Comparison of ENCODE assay signal across 8 cellular contexts in the genomic region with DNA sequence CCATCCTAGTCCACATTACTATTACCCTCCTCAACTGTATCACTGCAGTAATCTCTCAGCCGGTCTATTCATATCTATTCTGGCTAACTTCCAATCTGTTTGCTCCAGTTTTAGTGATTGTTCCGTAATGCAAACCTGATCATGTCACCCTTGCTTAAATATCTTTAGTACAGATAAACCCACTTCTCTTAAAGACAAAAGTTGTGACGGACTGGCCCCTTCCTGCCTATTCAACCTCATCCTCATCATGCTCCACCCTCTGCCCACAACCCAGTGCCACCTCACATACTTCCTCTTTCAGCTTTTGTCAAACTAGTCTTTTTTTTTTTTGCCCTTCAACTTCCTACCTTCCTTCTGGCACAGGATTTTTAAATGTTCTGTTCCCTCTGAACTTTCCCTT. TPM values are rescaled to one million over a fixed set of nuclear protein-coding genes. Genes with fewer than 3 reads are reported as not detected.
DNase-seq lines count a peak whose midpoint lies in the region; ATAC-seq and TF ChIP-seq lines count a peak whose summit lies in the region.

No MANE protein-coding gene starts in this region.

- H3K27ac Mint-ChIP-seq in T-helper 2 cell treated with Interferon-gamma antibody and Interleukin-4, amounts not matched to agents 5 μg/mL and 100 μg/mL, for 36 hours, result no peak overlapping the region

- peaks cover 22% of the 10 kb centered on the region for H3K36me3 Mint-ChIP-seq in T-helper 2 cell treated with Interferon-gamma antibody and Interleukin-4, amounts not matched to agents 5 μg/mL and 100 μg/mL, for 36 hours (ENCODE audit: low read depth)

- no peaks in the 10 kb centered on the region for H3K27me3 Mint-ChIP-seq in T-helper 2 cell treated with Interferon-gamma antibody and Interleukin-4, amounts not matched to agents 5 μg/mL and 100 μg/mL, for 36 hours (ENCODE audit: low read depth)

- H3K9me3 ChIP-seq in colonic mucosa, result no peaks in the 10 kb centered on the region

- H3K4me3 Mint-ChIP-seq in T-helper 2 cell treated with Interferon-gamma antibody and Interleukin-4, amounts not matched to agents 5 μg/mL and 100 μg/mL, for 36 hours, result no peak overlapping the region

- TF ChIP-seq CTCF in colonic mucosa (IDR thresholded peaks at IDR 0.05), result no peak

- H3K9me3 Mint-ChIP-seq in T-helper 2 cell treated with Interferon-gamma antibody and Interleukin-4, amounts not matched to agents 5 μg/mL and 100 μg/mL, for 36 hours, result no peaks in the 10 kb centered on the region

- H3K36me3 ChIP-seq in colonic mucosa, result no peaks in the 10 kb centered on the region

- DNase-seq in T-helper 2 cell treated with Interferon-gamma antibody and Interleukin-4, amounts not matched to agents 5 μg/mL and 100 μg/mL, for 36 hours (ENCODE audit: low spot score), result peak; percentile 64
- peak; percentile 35 for DNase-seq in colonic mucosa
- peak; percentile 25 to 73 for DNase-seq in stimulated activated CD4-positive, alpha-beta T cell treated with anti-CD3 and anti-CD28 coated beads, Interleukin-4, amount 100 ng/mL, for 4 hours
- no peak for DNase-seq in NCI-H82 treated with DMSO at 0.1 percent for 48 hours (lab: John Stamatoyannopoulos, UW; ENCODE audit: unreplicated experiment)
- DNase-seq in GM03348 (ENCODE audit: low spot score), result no peak
- DNase-seq in kidney glomerular epithelial cell (lab: John Stamatoyannopoulos, UW), result no peak

- H3K27me3 ChIP-seq in colonic mucosa, result no peaks in the 10 kb centered on the region

- intact Hi-C loops in colonic mucosa (cut with DNase I), result no loop called here

- peak overlapping the region; percentile 31 for H3K27ac ChIP-seq in colonic mucosa

- ATAC-seq in GM19324 (IDR thresholded peaks at IDR 0.05; ENCODE audit: low FRiP score, unreplicated experiment) (peak; percentile 71), GM21717 (IDR thresholded peaks at IDR 0.05; ENCODE audit: unreplicated experiment) (no peak)

- H3K9ac ChIP-seq in colonic mucosa (ENCODE audit: low read depth in 2 of 2, low read length in 2 of 2), result no peak overlapping the region

- no peak overlapping the region for H3K4me3 ChIP-seq in colonic mucosa

- no peaks in the 10 kb centered on the region for H3K4me1 ChIP-seq in colonic mucosa

- H3K4me1 Mint-ChIP-seq in T-helper 2 cell treated with Interferon-gamma antibody and Interleukin-4, amounts not matched to agents 5 μg/mL and 100 μg/mL, for 36 hours (ENCODE audit: low read depth), result peaks cover 28% of the 10 kb centered on the region

RNA-seq across cellular contexts. Expression of a gene that starts 2.8 kb away (rescaled TPM):
- total RNA-seq in colonic mucosa, result 1 to 10 TPM; 2.8 to 3.3 TPM

RNA-seq across cellular contexts. Expression of a gene that starts 21.7 kb away (rescaled TPM):
- 100 to 1,000 TPM; 488 to 502 TPM for total RNA-seq in colonic mucosa

RNA-seq across cellular contexts. Expression of a gene that starts 22.0 kb away (rescaled TPM):
- total RNA-seq in colonic mucosa, result 10 to 100 TPM; 19.9 to 42.0 TPM

RNA-seq across cellular contexts. Expression of a gene that starts 32.4 kb away (rescaled TPM):
- 1 to 10 TPM; 1.2 to 1.3 TPM for total RNA-seq in colonic mucosa

RNA-seq across cellular contexts. Expression of a gene that starts 32.4 kb away (rescaled TPM):
- total RNA-seq in colonic mucosa, result 1 to 10 TPM in 1 of 2 donors, under 1 TPM in 1; 0.42 to 1.1 TPM

Comparison
In these comparisons a context has a peak if more than half of its experiments do, and no peak if none do; other contexts are left out.
1. DNase-seq: peak in T-helper 2 cell treated with Interferon-gamma antibody and Interleukin-4, amounts not matched to agents 5 μg/mL and 100 μg/mL, for 36 hours (single experiment), colonic mucosa (single experiment) and stimulated activated CD4-positive, alpha-beta T cell treated with anti-CD3 and anti-CD28 coated beads, Interleukin-4, amount 100 ng/mL, for 4 hours (2 of 2); none in NCI-H82 treated with DMSO at 0.1 percent for 48 hours (single experiment), GM03348 (single experiment) and kidney glomerular epithelial cell (single experiment).